ENCODE assay signal across 7 cellular contexts in genomic region chr1:58779837-58780585, GRCh38. TPM values are rescaled to one million over a fixed set of nuclear protein-coding genes. Genes with fewer than 3 reads are reported as not detected.
DNase-seq lines count a peak whose midpoint lies in the region; ATAC-seq, FAIRE-seq and TF ChIP-seq lines count a peak whose summit lies in the region.

No MANE protein-coding gene starts in this region.

- no peak overlapping the region for H3K27ac ChIP-seq in H9 (ENCODE audit: insufficient read length, low read depth, low read length)

- H3K79me1 ChIP-seq in H9 (ENCODE audit: insufficient read depth, low read depth, low read length, poor library complexity, severe bottlenecking): no peaks in the 10 kb centered on the region

- no peak overlapping the region for H2BK15ac ChIP-seq in H9 (ENCODE audit: low read depth, low read length)

- FAIRE-seq in urothelium cell line (lab: Jason Lieb, UNC): no peak

- peaks cover 2% of the 10 kb centered on the region; the same call in 1 of the 2 replicates for H3K4me1 ChIP-seq in H9 (ENCODE audit: insufficient read depth, low read length)

- no CpG with 5 or more reads among the region's 4 CpGs for WGBS in H9 (ENCODE audit: extremely low coverage, insufficient read length, low lambda C conversion rate)

- no peak overlapping the region for H3K23ac ChIP-seq in H9 (ENCODE audit: insufficient read length, low read depth, low read length)

- no peak overlapping the region for H3K18ac ChIP-seq in H9 (ENCODE audit: insufficient read length, low read depth, low read length)

- no peak overlapping the region for H2BK120ac ChIP-seq in H9 (ENCODE audit: low read depth, low read length, poor library complexity, severe bottlenecking)

- H3K14ac ChIP-seq in H9 (ENCODE audit: insufficient read depth, low read length): no peak overlapping the region

- no peak overlapping the region for H3K9ac ChIP-seq in H9 (ENCODE audit: extremely low read depth, insufficient read length, low read length)

- ATAC-seq in memory B cell (ENCODE audit: low read depth) (no peak), GM19351 (IDR thresholded peaks at IDR 0.05; ENCODE audit: unreplicated experiment) (no peak), GM18858 (IDR thresholded peaks at IDR 0.05; ENCODE audit: unreplicated experiment) (no peak)

- no peaks in the 10 kb centered on the region for H4K20me1 ChIP-seq in H9 (ENCODE audit: control insufficient read depth, insufficient read depth, insufficient read length)

- H3K27me3 Mint-ChIP-seq in H9 (ENCODE audit: low read depth) (peaks cover 28% of the 10 kb centered on the region), memory B cell (no peaks in the 10 kb centered on the region)

- no peak overlapping the region for H3T11ph ChIP-seq in H9 (ENCODE audit: low read length)

- H3K56ac ChIP-seq in H9 (ENCODE audit: insufficient read length, low read depth, low read length): no peak overlapping the region

- H3K4me1 Mint-ChIP-seq in H9: peaks cover 12 to 23% of the 10 kb centered on the region in 2 experiments
- H3K4me1 Mint-ChIP-seq in memory B cell: peaks cover 4% of the 10 kb centered on the region

- H2BK20ac ChIP-seq in H9 (ENCODE audit: low read depth, low read length, poor library complexity, severe bottlenecking): no peak overlapping the region

- TF ChIP-seq CTCF in H9 (conservative IDR thresholded peaks at IDR 0.05): no peak

- no peak overlapping the region for H4K5ac ChIP-seq in H9 (ENCODE audit: insufficient read length, low read depth, low read length)

- H3K9me3 ChIP-seq in H9 (ENCODE audit: control insufficient read depth, low read depth, low read length): no peaks in the 10 kb centered on the region

- no peak overlapping the region for H4K91ac ChIP-seq in H9 (ENCODE audit: insufficient read length, low read depth, low read length)

- H3K36me3 Mint-ChIP-seq in H9 (ENCODE audit: insufficient read depth in 1 of 3, low read depth in 3 of 3) (peaks cover 0 to 9% (median 6%) of the 10 kb centered on the region in 3 experiments; a peak in 4 of 7 replicates), memory B cell (peaks cover 3% of the 10 kb centered on the region)

- H3K9me3 Mint-ChIP-seq in H9 (peaks cover 4 to 7% of the 10 kb centered on the region in 2 experiments; a peak in 2 of 5 replicates), memory B cell (no peaks in the 10 kb centered on the region)

- no peak overlapping the region for H2AK5ac ChIP-seq in H9 (ENCODE audit: insufficient read length, low read length)

- no peak overlapping the region for H2BK5ac ChIP-seq in H9 (ENCODE audit: insufficient read length, low read length)

- no peak overlapping the region for H3K4me3 Mint-ChIP-seq in H9
- no peak overlapping the region for H3K4me3 Mint-ChIP-seq in memory B cell

- no peak overlapping the region for H3K4ac ChIP-seq in H9 (ENCODE audit: low read depth, low read length)

- no peak overlapping the region for H3K4me2 ChIP-seq in H9 (ENCODE audit: insufficient read depth, insufficient read length, low read length)

- peaks cover 26% of the 10 kb centered on the region for H3K23me2 ChIP-seq in H9 (ENCODE audit: insufficient read length, low read depth, low read length, poor library complexity, severe bottlenecking)

- no peak overlapping the region for H4K8ac ChIP-seq in H9 (replicated peaks; ENCODE audit: insufficient read length, low read depth, low read length)

- H3K27ac Mint-ChIP-seq in H9: no peak overlapping the region
- H3K27ac Mint-ChIP-seq in memory B cell: peak overlapping the region; percentile 95

- H2AFZ ChIP-seq in H9 (ENCODE audit: low read length): no peak overlapping the region

- no peaks in the 10 kb centered on the region; the same call in 1 of the 2 replicates for H3K79me2 ChIP-seq in H9 (ENCODE audit: insufficient read depth, low read length)

- H3K27me3 ChIP-seq in H9 (ENCODE audit: insufficient read depth, low read length): peaks cover 12% of the 10 kb centered on the region; the same call in 1 of the 2 replicates

- peak; percentile 31 for DNase-seq in H9
- DNase-seq in NCI-H446 treated with DMSO at 0.1 percent for 48 hours (lab: John Stamatoyannopoulos, UW): peak; percentile 84
- peak; percentile 30 for DNase-seq in cerebellum (ENCODE audit: low spot score)
- DNase-seq in memory B cell (ENCODE audit: low spot score in 2 of 2): no peak
- DNase-seq in urothelium cell line (ENCODE audit: low spot score): peak; percentile 17

- H2BK12ac ChIP-seq in H9 (ENCODE audit: insufficient read length, low read depth, low read length): no peak overlapping the region

RNA-seq across cellular contexts. Expression of gene JUN, which starts 3.8 kb away (rescaled TPM):
- total RNA-seq in H9 (2021) (14.2 and 15.7 TPM in 2 replicates), cerebellum (51.2 TPM)

Comparison
In these comparisons a context has a peak if more than half of its experiments do, and no peak if none do; other contexts are left out.
1. DNase-seq: peak in H9 (single experiment), NCI-H446 treated with DMSO at 0.1 percent for 48 hours (single experiment), cerebellum (single experiment) and urothelium cell line (single experiment); none in memory B cell (0 of 2).